In the genomic region with DNA sequence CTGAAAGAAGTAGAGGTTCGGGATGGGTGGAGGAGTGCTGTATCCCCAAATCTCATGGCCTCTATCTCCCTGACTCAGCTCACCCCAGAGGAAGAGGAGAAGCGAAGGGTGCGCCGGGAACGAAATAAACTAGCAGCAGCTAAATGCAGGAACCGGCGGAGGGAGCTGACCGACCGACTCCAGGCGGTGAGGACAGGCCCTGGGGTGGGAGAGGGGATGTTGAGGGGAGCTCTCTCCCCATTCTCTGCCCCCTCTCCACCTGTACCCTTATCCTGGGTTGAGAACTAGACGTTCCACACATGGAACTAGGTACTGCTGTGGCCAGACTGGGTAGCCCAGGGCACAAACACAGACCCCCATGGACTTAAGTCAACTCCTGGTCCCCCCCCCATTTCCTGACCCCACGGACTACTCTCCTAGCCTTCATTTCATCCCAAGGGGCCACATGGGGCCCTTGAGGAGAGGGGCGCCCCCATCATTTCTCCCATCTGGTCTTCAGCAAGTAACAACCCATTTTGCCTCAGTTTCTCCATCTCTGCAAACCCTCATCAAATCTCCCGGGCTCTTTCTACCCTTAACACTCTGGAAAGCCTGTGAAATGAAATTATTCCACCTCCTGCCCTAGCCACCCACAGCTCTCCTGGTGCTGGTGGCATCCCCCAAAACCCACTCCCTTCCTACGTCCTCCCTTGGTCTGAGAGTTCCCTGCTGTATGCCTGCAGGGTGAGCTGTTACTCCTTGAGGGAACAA, we compare ENCODE assay signal across 1 cellular context.
TF ChIP-seq lines count a peak whose summit lies in the region.

No MANE protein-coding gene starts in this region.

TF ChIP-seq in IMR-90, 13 proteins besides CTCF, POLR2A, EP300 and RAD21:
- no peak for TF ChIP-seq FOS (IDR thresholded peaks at IDR 0.05; ENCODE audit: low read depth, low read length)
- peak; percentile 9; the same call in 1 of the 2 replicates for TF ChIP-seq USF2 (IDR thresholded peaks at IDR 0.05; ENCODE audit: low read depth, low read length)
